10 cellular contexts compared by ENCODE assay signal in the genomic region with DNA sequence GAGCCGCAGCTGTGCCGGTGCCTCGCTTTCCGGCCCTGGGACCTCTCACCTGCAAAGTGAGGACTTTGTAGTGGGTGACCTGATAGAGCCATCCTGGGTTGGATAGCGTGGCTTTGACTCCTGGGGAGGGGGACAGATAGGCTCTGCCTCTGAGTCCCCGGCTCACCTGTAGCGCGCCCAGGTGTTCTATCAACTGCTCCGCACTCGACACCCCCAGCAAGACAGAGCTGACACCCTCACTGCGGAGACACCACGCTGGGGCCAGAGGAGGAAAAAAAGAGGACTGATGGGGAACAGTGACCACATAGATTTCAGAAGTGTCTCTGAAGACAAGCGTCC. TPM values are rescaled to one million over a fixed set of nuclear protein-coding genes. Genes with fewer than 3 reads are reported as not detected.
DNase-seq lines count a peak whose midpoint lies in the region; ATAC-seq and TF ChIP-seq lines count a peak whose summit lies in the region.
"Had no signal": no experiment of that assay in that cellular context is flagged by ENCODE, and none has a peak within 500 bp of the region (broad histone marks: within the 10 kb centered on the region; RNA-seq: fewer than 3 reads in every experiment).

No MANE protein-coding gene starts in this region.

- ATAC-seq in body of pancreas (no peak), left lung (no peak), GM19452 (IDR thresholded peaks at IDR 0.05; ENCODE audit: unreplicated experiment) (no peak)

- H3K27me3 Mint-ChIP-seq in activated CD4-positive, alpha-beta T cell treated with anti-CD3 and anti-CD28 coated beads, Interleukin-2, amount 10 ng/mL, durations not matched to agents 24 days and 14 days, result no peaks in the 10 kb centered on the region

- H3K36me3 ChIP-seq in body of pancreas (replicated peaks in 1 of 2; ENCODE audit: insufficient read depth in 1 of 2, low read depth in 2 of 2) (no peaks in the 10 kb centered on the region), left lung (no peaks in the 10 kb centered on the region), suprapubic skin (no peaks in the 10 kb centered on the region)
- H3K36me3 ChIP-seq: WERI-Rb-1 had no signal

- H3K4me1 Mint-ChIP-seq in activated CD4-positive, alpha-beta T cell treated with anti-CD3 and anti-CD28 coated beads, Interleukin-2, amount 10 ng/mL, durations not matched to agents 24 days and 14 days, result peaks cover 19% of the 10 kb centered on the region

- H3K36me3 Mint-ChIP-seq in activated CD4-positive, alpha-beta T cell treated with anti-CD3 and anti-CD28 coated beads, Interleukin-2, amount 10 ng/mL, durations not matched to agents 24 days and 14 days (ENCODE audit: low read depth), result peaks cover 5% of the 10 kb centered on the region

- WGBS in body of pancreas, 2 donors, result 70 to 93% methylated on average over 7 to 13 of the region's 13 CpGs
- WGBS in suprapubic skin, result 60% methylated on average over 12 of the region's 13 CpGs

- TF ChIP-seq EP300 in suprapubic skin (IDR thresholded peaks at IDR 0.05), result no peak

- H3K27ac ChIP-seq in body of pancreas (peak overlapping the region; percentile 10 to 64 (median 54)), left lung (peak overlapping the region in 1 of 2 donors; percentile 73), suprapubic skin (peak overlapping the region; percentile 42)
- H3K27ac ChIP-seq: WERI-Rb-1 had no signal

- DNase-seq in activated CD4-positive, alpha-beta T cell treated with anti-CD3 and anti-CD28 coated beads, Interleukin-2, amount 10 ng/mL, durations not matched to agents 24 days and 14 days, result no peak
- no peak for DNase-seq in activated CD4-positive, alpha-beta T cell treated with anti-CD3 and anti-CD28 coated beads for 4 hours
- DNase-seq in body of pancreas (no peak), left lung (no peak), suprapubic skin (ENCODE audit: low spot score in 2 of 2) (no peak), SIG-M5 (lab: John Stamatoyannopoulos, UW) (no peak), GM20000 (ENCODE audit: low spot score) (no peak)
- DNase-seq: NCI-H2081, WERI-Rb-1 had no signal

- H3K9me3 ChIP-seq in body of pancreas, result no peaks in the 10 kb centered on the region
- H3K9me3 ChIP-seq in left lung, result no peaks in the 10 kb centered on the region
- no peaks in the 10 kb centered on the region for H3K9me3 ChIP-seq in suprapubic skin

- no peaks in the 10 kb centered on the region for H3K27me3 ChIP-seq in body of pancreas
- no peaks in the 10 kb centered on the region for H3K27me3 ChIP-seq in left lung
- H3K27me3 ChIP-seq in suprapubic skin, result no peaks in the 10 kb centered on the region

- TF ChIP-seq CTCF in body of pancreas (IDR thresholded peaks at IDR 0.05) (no peak), left lung (IDR thresholded peaks at IDR 0.05) (no peak), suprapubic skin (IDR thresholded peaks at IDR 0.05) (no peak), GM20000 (IDR thresholded peaks at IDR 0.05; ENCODE audit: extremely low read depth, missing control alignments) (no peak)

- peak overlapping the region in 1 of 2 donors; percentile 0 for H3K4me3 ChIP-seq in body of pancreas
- H3K4me3 ChIP-seq in left lung, result peak overlapping the region; percentile 27 to 43
- H3K4me3 ChIP-seq in suprapubic skin, result peak overlapping the region; percentile 51

- no peaks in the 10 kb centered on the region for H3K9me3 Mint-ChIP-seq in activated CD4-positive, alpha-beta T cell treated with anti-CD3 and anti-CD28 coated beads, Interleukin-2, amount 10 ng/mL, durations not matched to agents 24 days and 14 days

- peaks cover 13% of the 10 kb centered on the region for H3K4me1 ChIP-seq in body of pancreas
- H3K4me1 ChIP-seq in left lung, result peaks cover 9 to 16% of the 10 kb centered on the region in 2 donors
- H3K4me1 ChIP-seq in suprapubic skin, result peaks cover 15% of the 10 kb centered on the region

- intact Hi-C loops in activated CD4-positive, alpha-beta T cell treated with anti-CD3 and anti-CD28 coated beads, Interleukin-2, amount 10 ng/mL, durations not matched to agents 24 days and 14 days (cut with micrococcal nuclease), result no loop called here
- intact Hi-C loops in body of pancreas (cut with DNase I), result no loop called here
- intact Hi-C loops in left lung (cut with DNase I), result no loop called here

- TF ChIP-seq POLR2A in body of pancreas (IDR thresholded peaks at IDR 0.05), result no peak
- TF ChIP-seq POLR2A in suprapubic skin (IDR thresholded peaks at IDR 0.05), result no peak

- H3K27ac Mint-ChIP-seq in activated CD4-positive, alpha-beta T cell treated with anti-CD3 and anti-CD28 coated beads, Interleukin-2, amount 10 ng/mL, durations not matched to agents 24 days and 14 days, result peak overlapping the region; percentile 71

- H3K4me3 Mint-ChIP-seq in activated CD4-positive, alpha-beta T cell treated with anti-CD3 and anti-CD28 coated beads, Interleukin-2, amount 10 ng/mL, durations not matched to agents 24 days and 14 days, result peak overlapping the region; percentile 80

RNA-seq across cellular contexts. Expression of a gene that starts 6.4 kb away (rescaled TPM):
- total RNA-seq in activated CD4-positive, alpha-beta T cell treated with anti-CD3 and anti-CD28 coated beads, Interleukin-2, amount 10 ng/mL, durations not matched to agents 24 days and 14 days, result 9.7 and 12.8 TPM in 2 replicates
- total RNA-seq in body of pancreas, result 1 to 10 TPM; 1.3 to 1.6 TPM
- total RNA-seq in left lung, result 1 to 10 TPM; 2.5 to 3.5 TPM
- 1 to 10 TPM in 3 of 4 donors, not detected in 1; 1.9 to 7.5 (median 2.4) TPM for total RNA-seq in suprapubic skin

RNA-seq across cellular contexts. Expression of a gene that starts 7.2 kb away (rescaled TPM):
- 6.2 and 6.5 TPM in 2 replicates for total RNA-seq in activated CD4-positive, alpha-beta T cell treated with anti-CD3 and anti-CD28 coated beads, Interleukin-2, amount 10 ng/mL, durations not matched to agents 24 days and 14 days
- total RNA-seq in body of pancreas, result 1 to 10 TPM; 2.9 to 3.0 TPM
- total RNA-seq in left lung, result 1 to 10 TPM; 4.5 to 5.1 TPM
- total RNA-seq in suprapubic skin, result 10 to 100 TPM; 51.1 to 66.3 (median 57.3) TPM

RNA-seq across cellular contexts. Expression of a gene that starts 8.5 kb away (rescaled TPM):
- total RNA-seq in activated CD4-positive, alpha-beta T cell treated with anti-CD3 and anti-CD28 coated beads, Interleukin-2, amount 10 ng/mL, durations not matched to agents 24 days and 14 days, result 150 and 159 TPM in 2 replicates
- total RNA-seq in body of pancreas (10 to 100 TPM; 10.5 to 40.0 TPM), left lung (100 to 1,000 TPM; 141 to 181 TPM), suprapubic skin (10 to 100 TPM; 39.4 to 64.1 (median 46.2) TPM)

RNA-seq across cellular contexts. Expression of a gene that starts 8.7 kb away (rescaled TPM):
- 52.4 and 54.5 TPM in 2 replicates for total RNA-seq in activated CD4-positive, alpha-beta T cell treated with anti-CD3 and anti-CD28 coated beads, Interleukin-2, amount 10 ng/mL, durations not matched to agents 24 days and 14 days
- total RNA-seq in body of pancreas (10 to 100 TPM; 14.0 to 27.0 TPM), left lung (10 to 100 TPM; 38.2 to 50.1 TPM), suprapubic skin (10 to 100 TPM; 23.7 to 57.0 (median 30.8) TPM)

RNA-seq across cellular contexts. Expression of a gene that starts 34.7 kb away (rescaled TPM):
- total RNA-seq in activated CD4-positive, alpha-beta T cell treated with anti-CD3 and anti-CD28 coated beads, Interleukin-2, amount 10 ng/mL, durations not matched to agents 24 days and 14 days, result 152 and 158 TPM in 2 replicates
- total RNA-seq in body of pancreas (10 to 100 TPM; 53.7 to 69.9 TPM), left lung (100 to 1,000 TPM in 1 of 2 donors, 10 to 100 TPM in 1; 95.3 to 118 TPM), suprapubic skin (10 to 100 TPM; 42.1 to 76.0 (median 67.7) TPM)
